ENCODE assay signal across 1 cellular context in the genomic region with DNA sequence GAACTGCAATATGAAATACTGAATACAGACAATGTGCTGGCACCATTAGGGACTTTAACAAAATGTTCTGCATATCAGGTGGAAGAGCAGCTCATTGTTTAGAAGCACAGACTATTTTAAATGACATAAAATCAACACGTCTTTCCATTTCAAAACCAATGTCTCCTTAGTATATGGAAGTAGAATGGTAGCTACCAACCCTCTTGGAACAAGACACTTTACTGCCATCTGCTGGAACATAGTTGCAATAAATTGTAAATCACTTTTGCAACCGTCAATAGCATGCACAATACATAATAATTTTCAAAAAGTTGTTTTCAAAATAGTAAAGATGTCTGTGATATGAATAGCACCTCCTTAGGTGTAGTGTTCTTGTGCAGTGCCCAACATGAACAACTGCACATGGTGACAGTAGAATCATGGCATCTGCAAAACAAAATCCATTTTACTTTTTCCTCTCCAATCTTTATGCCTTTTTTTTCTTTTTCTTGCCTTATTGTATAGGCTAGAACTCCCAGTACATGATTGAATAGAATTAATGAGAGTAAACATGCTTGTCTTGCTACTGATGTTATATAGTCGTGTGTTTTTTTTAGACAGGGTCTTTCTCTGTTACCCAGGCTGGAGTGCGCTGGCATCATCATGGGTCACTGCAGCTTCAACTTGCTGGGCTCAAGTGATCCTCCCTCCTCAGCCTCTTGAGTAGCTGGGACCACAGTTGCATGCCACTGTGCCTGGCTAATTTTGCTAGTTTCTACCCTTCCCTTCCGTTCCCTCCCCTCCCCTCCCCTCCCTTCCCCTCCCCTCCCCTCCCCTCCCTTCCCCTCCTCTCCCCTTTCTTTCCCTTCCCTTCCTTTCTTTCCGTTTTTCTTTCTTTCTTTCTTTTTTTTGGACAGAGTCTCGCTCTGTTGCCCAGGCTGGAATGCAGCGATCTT.
TF ChIP-seq lines count a peak whose summit lies in the region.

No MANE protein-coding gene starts in this region.

TF ChIP-seq in K562, 482 proteins besides CTCF, POLR2A, EP300 and RAD21:
- peak; percentile 39 for TF ChIP-seq MEIS2 (IDR thresholded peaks at IDR 0.05; ENCODE audit: partially characterized antibody)
- TF ChIP-seq TEAD4 (IDR thresholded peaks at IDR 0.05; ENCODE audit: low read length), result 0 out of 2 replicates have a peak, but pooled peaks have one; percentile 13
- TF ChIP-seq TEAD4 (CRISPR knock-in tag; IDR thresholded peaks at IDR 0.05; ENCODE audit: borderline replicate concordance), result no peak
- TF ChIP-seq RFX7 (CRISPR knock-in tag; IDR thresholded peaks at IDR 0.05), result no peak
- TF ChIP-seq, protein P1, sequence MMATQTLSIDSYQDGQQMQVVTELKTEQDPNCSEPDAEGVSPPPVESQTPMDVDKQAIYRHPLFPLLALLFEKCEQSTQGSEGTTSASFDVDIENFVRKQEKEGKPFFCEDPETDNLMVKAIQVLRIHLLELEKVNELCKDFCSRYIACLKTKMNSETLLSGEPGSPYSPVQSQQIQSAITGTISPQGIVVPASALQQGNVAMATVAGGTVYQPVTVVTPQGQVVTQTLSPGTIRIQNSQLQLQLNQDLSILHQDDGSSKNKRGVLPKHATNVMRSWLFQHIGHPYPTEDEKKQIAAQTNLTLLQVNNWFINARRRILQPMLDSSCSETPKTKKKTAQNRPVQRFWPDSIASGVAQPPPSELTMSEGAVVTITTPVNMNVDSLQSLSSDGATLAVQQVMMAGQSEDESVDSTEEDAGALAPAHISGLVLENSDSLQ (IDR thresholded peaks at IDR 0.05), result 0 out of 2 replicates have a peak, but pooled peaks have one; percentile 42
- TF ChIP-seq KDM1A (IDR thresholded peaks at IDR 0.05), result no peak
- no peak for TF ChIP-seq ZNF347 (CRISPR knock-in tag; IDR thresholded peaks at IDR 0.05; ENCODE audit: low read depth)
- TF ChIP-seq EHMT2 (IDR thresholded peaks at IDR 0.05), result peak; percentile 39; the same call in 1 of the 2 replicates
- no peak for TF ChIP-seq ZNF384 (IDR thresholded peaks at IDR 0.05; ENCODE audit: low read depth, low read length)
- no peak for TF ChIP-seq ZNF79 (CRISPR knock-in tag; IDR thresholded peaks at IDR 0.05; ENCODE audit: low read depth)
- TF ChIP-seq, protein P2, sequence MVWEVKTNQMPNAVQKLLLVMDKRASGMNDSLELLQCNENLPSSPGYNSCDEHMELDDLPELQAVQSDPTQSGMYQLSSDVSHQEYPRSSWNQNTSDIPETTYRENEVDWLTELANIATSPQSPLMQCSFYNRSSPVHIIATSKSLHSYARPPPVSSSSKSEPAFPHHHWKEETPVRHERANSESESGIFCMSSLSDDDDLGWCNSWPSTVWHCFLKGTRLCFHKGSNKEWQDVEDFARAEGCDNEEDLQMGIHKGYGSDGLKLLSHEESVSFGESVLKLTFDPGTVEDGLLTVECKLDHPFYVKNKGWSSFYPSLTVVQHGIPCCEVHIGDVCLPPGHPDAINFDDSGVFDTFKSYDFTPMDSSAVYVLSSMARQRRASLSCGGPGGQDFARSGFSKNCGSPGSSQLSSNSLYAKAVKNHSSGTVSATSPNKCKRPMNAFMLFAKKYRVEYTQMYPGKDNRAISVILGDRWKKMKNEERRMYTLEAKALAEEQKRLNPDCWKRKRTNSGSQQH (CRISPR knock-in tag; IDR thresholded peaks at IDR 0.05), result no peak
- TF ChIP-seq NFIX (CRISPR knock-in tag; IDR thresholded peaks at IDR 0.05; ENCODE audit: low read depth), result no peak
- no peak for TF ChIP-seq ARID1B (IDR thresholded peaks at IDR 0.05)
- TF ChIP-seq FOXK2 (conservative IDR thresholded peaks at IDR 0.05 in 1 of 2, IDR thresholded peaks at IDR 0.05 in 1 of 2; ENCODE audit: low read depth in 2 of 2), result no peak
- no peak for TF ChIP-seq FOXJ3 (CRISPR knock-in tag; IDR thresholded peaks at IDR 0.05)
- TF ChIP-seq HSF4 (CRISPR knock-in tag; IDR thresholded peaks at IDR 0.05; ENCODE audit: borderline replicate concordance), result no peak
- TF ChIP-seq, protein P3, sequence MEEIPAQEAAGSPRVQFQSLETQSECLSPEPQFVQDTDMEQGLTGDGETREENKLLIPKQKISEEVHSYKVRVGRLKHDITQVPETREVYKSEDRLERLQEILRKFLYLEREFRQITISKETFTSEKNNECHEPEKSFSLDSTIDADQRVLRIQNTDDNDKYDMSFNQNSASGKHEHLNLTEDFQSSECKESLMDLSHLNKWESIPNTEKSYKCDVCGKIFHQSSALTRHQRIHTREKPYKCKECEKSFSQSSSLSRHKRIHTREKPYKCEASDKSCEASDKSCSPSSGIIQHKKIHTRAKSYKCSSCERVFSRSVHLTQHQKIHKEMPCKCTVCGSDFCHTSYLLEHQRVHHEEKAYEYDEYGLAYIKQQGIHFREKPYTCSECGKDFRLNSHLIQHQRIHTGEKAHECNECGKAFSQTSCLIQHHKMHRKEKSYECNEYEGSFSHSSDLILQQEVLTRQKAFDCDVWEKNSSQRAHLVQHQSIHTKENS (CRISPR knock-in tag; IDR thresholded peaks at IDR 0.05), result no peak
- TF ChIP-seq PBX2 (CRISPR knock-in tag; IDR thresholded peaks at IDR 0.05; ENCODE audit: low read depth), result no peak
- TF ChIP-seq PBX2 (tag; conservative IDR thresholded peaks at IDR 0.05; ENCODE audit: low read depth), result peak; percentile 37; the same call in 1 of the 2 replicates
- peak; percentile 78 for TF ChIP-seq PRDM10 (IDR thresholded peaks at IDR 0.05; ENCODE audit: partially characterized antibody)
- no peak for TF ChIP-seq ZNF280B (CRISPR knock-in tag; IDR thresholded peaks at IDR 0.05)
- TF ChIP-seq DEAF1 (CRISPR knock-in tag; IDR thresholded peaks at IDR 0.05), result peak; percentile 46; the same call in 1 of the 2 replicates
- no peak for TF ChIP-seq NCOA6 (IDR thresholded peaks at IDR 0.05)
- no peak for TF ChIP-seq STAT5B (CRISPR knock-in tag; IDR thresholded peaks at IDR 0.05)
- no peak for TF ChIP-seq NONO (IDR thresholded peaks at IDR 0.05; ENCODE audit: low read depth in 2 of 2, low read length in 1 of 2)
- no peak for TF ChIP-seq SREBF1 (IDR thresholded peaks at IDR 0.05; ENCODE audit: borderline replicate concordance, low read depth, low read length)
- no peak for TF ChIP-seq E2F3 (CRISPR knock-in tag; IDR thresholded peaks at IDR 0.05)
- peak; percentile 59; the same call in 1 of the 2 replicates for TF ChIP-seq SMC3 (conservative IDR thresholded peaks at IDR 0.05; ENCODE audit: insufficient read depth, low read depth, low read length)
- no peak for TF ChIP-seq RBBP5 (IDR thresholded peaks at IDR 0.05; ENCODE audit: borderline replicate concordance, insufficient read depth, low read length, poor library complexity, severe bottlenecking)
- no peak for TF ChIP-seq ZMIZ1 (IDR thresholded peaks at IDR 0.05; ENCODE audit: low read depth in 2 of 2, low read length in 2 of 2)
- TF ChIP-seq FOS (IDR thresholded peaks at IDR 0.05; ENCODE audit: extremely low read depth, insufficient read length), result no peak
- TF ChIP-seq, protein P4, sequence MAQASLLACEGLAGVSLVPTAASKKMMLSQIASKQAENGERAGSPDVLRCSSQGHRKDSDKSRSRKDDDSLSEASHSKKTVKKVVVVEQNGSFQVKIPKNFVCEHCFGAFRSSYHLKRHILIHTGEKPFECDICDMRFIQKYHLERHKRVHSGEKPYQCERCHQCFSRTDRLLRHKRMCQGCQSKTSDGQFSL (CRISPR knock-in tag; IDR thresholded peaks at IDR 0.05), result no peak
- TF ChIP-seq, protein P4 (tag; IDR thresholded peaks at IDR 0.05), result no peak
- TF ChIP-seq CXXC5 (CRISPR knock-in tag; IDR thresholded peaks at IDR 0.05), result no peak
- no peak for TF ChIP-seq ETS2 (tag; IDR thresholded peaks at IDR 0.05; ENCODE audit: borderline replicate concordance, poor library complexity, severe bottlenecking)
- TF ChIP-seq CEBPB (tag; IDR thresholded peaks at IDR 0.05), result peak; percentile 23; the same call in 1 of the 2 replicates
